In the genomic region with DNA sequence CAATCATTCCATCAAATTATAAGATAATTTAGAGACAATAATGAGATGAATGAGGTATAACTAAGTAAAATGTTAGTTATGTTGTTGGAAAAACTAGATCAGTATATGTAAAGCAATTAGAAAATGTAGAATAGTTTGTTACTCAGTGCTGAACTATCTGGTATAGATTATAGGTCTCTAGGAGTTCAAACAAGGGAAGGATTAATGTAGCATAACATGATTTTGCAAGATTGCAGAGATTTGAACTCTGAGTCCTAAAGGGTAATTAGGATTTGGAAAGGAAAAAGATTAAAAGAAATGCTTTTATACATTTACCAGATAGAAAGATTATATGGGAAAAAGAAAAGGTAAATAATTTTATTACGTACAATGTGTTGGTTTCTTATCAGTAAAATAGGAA, we compare ENCODE assay signal across 20 cellular contexts.
DNase-seq lines count a peak whose midpoint lies in the region; ATAC-seq, FAIRE-seq and TF ChIP-seq lines count a peak whose summit lies in the region.
"Had no signal": no experiment of that assay in that cellular context is flagged by ENCODE, and none has a peak within 500 bp of the region (broad histone marks: within the 10 kb centered on the region; RNA-seq: fewer than 3 reads in every experiment).

No MANE protein-coding gene starts in this region.

- POLR2A ChIA-PET in A549 (lab: Yijun Ruan, JAX) (no interaction called here), HCT116 (lab: Charles Lee) (no interaction called here), MCF 10A (lab: Yijun Ruan, JAX) (no interaction called here)

- H4K20me1 ChIP-seq in HCT116 (ENCODE audit: insufficient read depth): no peaks in the 10 kb centered on the region
- H4K20me1 ChIP-seq: BLaER1 treated with 17β-estradiol and CSF1 and Interleukin-3, amounts not matched to agents 10 nM and 100 nM had no signal

- FAIRE-seq in A549 (lab: Jason Lieb, UNC): no peak
- FAIRE-seq: GM18507 had no signal

- H3K4me2 ChIP-seq in A549 (peak overlapping the region; percentile 45), HCT116 (ENCODE audit: low read length) (no peak overlapping the region)
- H3K4me2 ChIP-seq: BLaER1 treated with 17β-estradiol and CSF1 and Interleukin-3, amounts not matched to agents 10 nM and 100 nM; GM23338 had no signal

- no peaks in the 10 kb centered on the region for H3K36me3 ChIP-seq in HCT116 (ENCODE audit: control insufficient read depth in 1 of 2, insufficient read depth in 2 of 2, low read length in 2 of 2)
- H3K36me3 ChIP-seq: BLaER1 treated with 17β-estradiol and CSF1 and Interleukin-3, amounts not matched to agents 10 nM and 100 nM had no signal

- H3K4me3 Mint-ChIP-seq in nephron (no peak overlapping the region), MCF 10A (ENCODE audit: unreplicated experiment) (no peak overlapping the region)
- H3K4me3 Mint-ChIP-seq: CD4-positive, CD25-positive, alpha-beta regulatory T cell; GM23338; H9 had no signal

- H3K9me3 Mint-ChIP-seq in nephron (peaks cover 3% of the 10 kb centered on the region), MCF 10A (ENCODE audit: unreplicated experiment) (no peaks in the 10 kb centered on the region)
- H3K9me3 Mint-ChIP-seq: GM23338, H9 had no signal

- H3K9me3 ChIP-seq in A549: no peaks in the 10 kb centered on the region
- no peaks in the 10 kb centered on the region for H3K9me3 ChIP-seq in HCT116 (ENCODE audit: control insufficient read depth in 1 of 2, insufficient read depth in 1 of 2, low read depth in 1 of 2, low read length in 2 of 2)

- peak overlapping the region; percentile 64 to 68; a peak in 5 of 6 replicates for H3K27ac ChIP-seq in A549
- H3K27ac ChIP-seq in HCT116 (ENCODE audit: low read depth, low read length): no peak overlapping the region
- H3K27ac ChIP-seq: BLaER1 treated with 17β-estradiol and CSF1 and Interleukin-3, amounts not matched to agents 10 nM and 100 nM; HL-60 had no signal

- no peak for TF ChIP-seq EP300 in A549 (IDR thresholded peaks at IDR 0.05)

- H3K27me3 Mint-ChIP-seq in nephron (ENCODE audit: low read depth): peaks cover 6% of the 10 kb centered on the region
- no peaks in the 10 kb centered on the region for H3K27me3 Mint-ChIP-seq in MCF 10A (ENCODE audit: insufficient read depth, unreplicated experiment)
- H3K27me3 Mint-ChIP-seq: CD4-positive, CD25-positive, alpha-beta regulatory T cell had no signal

- H3K4me1 ChIP-seq in A549 (peaks cover 11% of the 10 kb centered on the region; the same call in 2 of the 3 replicates), HCT116 (ENCODE audit: control insufficient read depth in 1 of 2, insufficient read depth in 2 of 2, low read length in 2 of 2) (no peaks in the 10 kb centered on the region)

- intact Hi-C loops in HCT116 (cut with micrococcal nuclease) (no loop called here), MCF 10A (cut with micrococcal nuclease) (no loop called here)

- BruUV-seq in HCT116 (replicated peaks; lab: Mats Ljungman, UMichigan) (no TSS peak), MCF 10A (replicated peaks; lab: Mats Ljungman, UMichigan) (no TSS peak)

- H3K36me3 Mint-ChIP-seq in nephron (ENCODE audit: low read depth) (no peaks in the 10 kb centered on the region), MCF 10A (ENCODE audit: insufficient read depth, unreplicated experiment) (no peaks in the 10 kb centered on the region)
- H3K36me3 Mint-ChIP-seq: CD4-positive, CD25-positive, alpha-beta regulatory T cell had no signal

- peak overlapping the region in 2 of 3 experiments; percentile 39 to 44 for H3K27ac Mint-ChIP-seq in nephron
- H3K27ac Mint-ChIP-seq in MCF 10A (ENCODE audit: low read depth, unreplicated experiment): no peak overlapping the region
- H3K27ac Mint-ChIP-seq: CD4-positive, CD25-positive, alpha-beta regulatory T cell; GM23338; H9 had no signal

- RAD21 ChIA-PET in HCT116 (lab: Charles Lee; ENCODE audit: low non-redundant PET in 1 of 2, low total read pairs in 2 of 2, uncharacterized antibody in 2 of 2, unreplicated experiment in 2 of 2): no interaction called here

- no peaks in the 10 kb centered on the region for H3K27me3 ChIP-seq in HCT116 (ENCODE audit: insufficient read depth, low read length)
- H3K27me3 ChIP-seq: BLaER1 treated with 17β-estradiol and CSF1 and Interleukin-3, amounts not matched to agents 10 nM and 100 nM had no signal

- TF ChIP-seq POLR2A in A549 (IDR thresholded peaks at IDR 0.05; ENCODE audit: low read length) (no peak), HCT116 (IDR thresholded peaks at IDR 0.05; ENCODE audit: borderline replicate concordance, extremely low read depth, insufficient read depth, insufficient read length) (no peak)

- ATAC-seq in A549 (no peak), HCT116 (no peak)
- ATAC-seq: GM23338 had no signal

- peak overlapping the region; percentile 33 for H2AFZ ChIP-seq in HCT116 (ENCODE audit: low read depth, low read length, poor library complexity, severe bottlenecking)
- H2AFZ ChIP-seq: GM23338 had no signal

- H3K4me3 ChIP-seq in A549: no peak overlapping the region
- H3K4me3 ChIP-seq in HCT116 (replicated peaks in 1 of 2; ENCODE audit: low read depth in 1 of 2, low read length in 2 of 2): no peak overlapping the region
- no peak overlapping the region for H3K4me3 ChIP-seq in epithelial cell of proximal tubule (ENCODE audit: low read depth, low read length)
- H3K4me3 ChIP-seq: BLaER1 treated with 17β-estradiol and CSF1 and Interleukin-3, amounts not matched to agents 10 nM and 100 nM; GM23338 had no signal

- CTCF ChIA-PET in A549 (lab: Yijun Ruan, JAX) (no interaction called here), HCT116 (lab: Charles Lee) (no interaction called here), MCF 10A (lab: Yijun Ruan, JAX) (no interaction called here)

- no peak for DNase-seq in A549 (ENCODE audit: low read depth in 1 of 2, low spot score in 1 of 2)
- DNase-seq in HCT116 (ENCODE audit: low read depth, low spot score): no peak
- DNase-seq in epithelial cell of proximal tubule (ENCODE audit: low read depth): peak; percentile 25
- DNase-seq in H4 (ENCODE audit: low spot score): no peak
- DNase-seq in NCI-H2029 treated with DMSO at 0.1 percent for 48 hours (lab: John Stamatoyannopoulos, UW): no peak
- no peak for DNase-seq in MCF 10A (ENCODE audit: unreplicated experiment)
- DNase-seq in cerebellar nuclear complex (lab: John Stamatoyannopoulos, UW): no peak
- DNase-seq: 8988T; CD4-positive, CD25-positive, alpha-beta regulatory T cell; DMS153; DND-41; GF-D8; H9; IMR-90; KBM-7 had no signal

- H3K4me1 Mint-ChIP-seq in nephron (peaks cover 5% of the 10 kb centered on the region), MCF 10A (ENCODE audit: insufficient read depth, unreplicated experiment) (no peaks in the 10 kb centered on the region)
- H3K4me1 Mint-ChIP-seq: CD4-positive, CD25-positive, alpha-beta regulatory T cell; GM23338; H9 had no signal

- H3K9ac ChIP-seq in HCT116 (ENCODE audit: low read length): no peak overlapping the region
- H3K9ac ChIP-seq: BLaER1 treated with 17β-estradiol and CSF1 and Interleukin-3, amounts not matched to agents 10 nM and 100 nM had no signal

- TF ChIP-seq RAD21 in A549 (conservative IDR thresholded peaks at IDR 0.05 in 1 of 2, IDR thresholded peaks at IDR 0.05 in 1 of 2) (no peak), HCT116 (IDR thresholded peaks at IDR 0.05; ENCODE audit: low read depth) (no peak)

- no peaks in the 10 kb centered on the region for H3K79me2 ChIP-seq in HCT116 (ENCODE audit: insufficient read depth, low read length)

- H3K9me2 ChIP-seq in HCT116 (ENCODE audit: insufficient read depth): no peaks in the 10 kb centered on the region

- 48% methylated on average over 1 of the region's 1 CpG for WGBS in A549 (ENCODE audit: missing lambda C conversion rate)

- TF ChIP-seq CTCF in A549 (IDR thresholded peaks at IDR 0.05): no peak
- no peak for TF ChIP-seq CTCF in HCT116 (IDR thresholded peaks at IDR 0.05 in 2 of 3, conservative IDR thresholded peaks at IDR 0.05 in 1 of 3; ENCODE audit: borderline replicate concordance in 1 of 3, insufficient read depth in 1 of 3, low read depth in 2 of 3, low read length in 2 of 3)
- no peak for TF ChIP-seq CTCF in epithelial cell of proximal tubule (conservative IDR thresholded peaks at IDR 0.05; ENCODE audit: low read depth, low read length)
- no peak for TF ChIP-seq CTCF in nephron (IDR thresholded peaks at IDR 0.05; ENCODE audit: unreplicated experiment in 3 of 3)
- no peak for TF ChIP-seq CTCF in MCF 10A (IDR thresholded peaks at IDR 0.05; ENCODE audit: unreplicated experiment)

TF ChIP-seq in A549, 52 proteins besides CTCF, POLR2A, EP300 and RAD21:
- TF ChIP-seq NR3C1 (IDR thresholded peaks at IDR 0.05): no peak
- TF ChIP-seq NFE2L2 (conservative IDR thresholded peaks at IDR 0.05; ENCODE audit: low read length): no peak

TF ChIP-seq in HCT116, 20 proteins besides CTCF, POLR2A, EP300 and RAD21 (continues in another document):
- no peak for TF ChIP-seq FOSL1 (IDR thresholded peaks at IDR 0.05; ENCODE audit: low read depth)
- TF ChIP-seq TCF7L2 (IDR thresholded peaks at IDR 0.05; ENCODE audit: borderline replicate concordance, extremely low read depth, insufficient read depth, insufficient read length): no peak
- TF ChIP-seq ZNF274 (IDR thresholded peaks at IDR 0.05; ENCODE audit: low read depth, low read length): no peak
- TF ChIP-seq EGR1 (IDR thresholded peaks at IDR 0.05; ENCODE audit: low read depth): no peak
- TF ChIP-seq ATF3 (IDR thresholded peaks at IDR 0.05): no peak
- TF ChIP-seq ZFX (IDR thresholded peaks at IDR 0.05): no peak
- no peak for TF ChIP-seq EZH2phosphoT487 (IDR thresholded peaks at IDR 0.05; ENCODE audit: borderline replicate concordance)
- no peak for TF ChIP-seq JUND (IDR thresholded peaks at IDR 0.05)
- TF ChIP-seq SP1 (IDR thresholded peaks at IDR 0.05; ENCODE audit: low read depth): no peak
- no peak for TF ChIP-seq ZBTB33 (IDR thresholded peaks at IDR 0.05; ENCODE audit: extremely low read depth, insufficient replicate concordance, low read length)
- TF ChIP-seq CBX3 (IDR thresholded peaks at IDR 0.05; ENCODE audit: low read depth): no peak
